8 cellular contexts compared by ENCODE assay signal in the genomic region with DNA sequence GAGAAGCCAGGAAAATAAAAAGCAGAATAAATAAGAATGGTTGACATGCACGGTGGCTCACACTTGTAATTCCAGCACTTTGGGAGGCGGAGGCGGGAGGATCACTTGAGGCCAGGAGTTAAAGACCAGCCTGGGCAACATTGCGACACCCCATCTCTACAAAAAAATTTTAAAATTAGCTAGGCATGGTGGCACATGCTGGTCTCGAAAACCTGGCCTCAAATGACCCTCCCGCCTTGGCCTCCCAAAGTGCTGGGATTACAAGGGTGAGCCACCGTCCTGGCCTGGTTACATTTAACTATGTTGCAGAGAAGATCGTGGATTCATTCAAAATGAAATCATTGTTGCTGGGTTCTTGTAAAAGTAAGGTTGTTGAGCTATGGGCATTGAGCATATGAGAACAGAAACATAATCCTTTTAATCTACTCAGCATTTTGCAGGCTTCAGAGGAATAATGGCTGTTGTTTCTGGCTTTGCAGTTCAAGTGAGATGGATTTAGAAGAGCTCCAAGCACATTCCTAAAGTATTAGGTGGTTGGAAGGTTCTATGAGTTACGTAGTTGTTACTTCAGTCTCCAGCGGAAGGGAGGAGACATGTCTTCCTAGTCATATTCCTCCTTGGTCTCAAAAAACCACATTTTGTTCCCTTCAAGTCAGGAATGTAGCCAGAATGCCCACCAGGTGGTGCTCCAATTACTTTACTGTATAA. TPM values are rescaled to one million over a fixed set of nuclear protein-coding genes. Genes with fewer than 3 reads are reported as not detected.
DNase-seq lines count a peak whose midpoint lies in the region; ATAC-seq and TF ChIP-seq lines count a peak whose summit lies in the region.

No MANE protein-coding gene starts in this region.

- intact Hi-C loops in A673 (cut with micrococcal nuclease; ENCODE audit: unreplicated experiment) (loop anchor here (1.0 kb wide), 1 partner anchor 49 kb away; no protein-coding TSS in a partner anchor), Right ventricle myocardium superior (cut with DNase I) (no loop called here)

- no peaks in the 10 kb centered on the region for H3K36me3 ChIP-seq in A673 (ENCODE audit: insufficient read depth, low read length, poor library complexity, severe bottlenecking)
- no peaks in the 10 kb centered on the region for H3K36me3 ChIP-seq in GM06990 (ENCODE audit: control insufficient read depth, insufficient read depth, low read length)

- no peak overlapping the region for H3K27ac ChIP-seq in A673 (ENCODE audit: low read depth, low read length, poor library complexity, severe bottlenecking)

- BruUV-seq in A673 (replicated peaks; lab: Mats Ljungman, UMichigan): no TSS peak

- CTCF ChIA-PET in A673 (lab: Charles Lee): no interaction called here

- ATAC-seq in Right ventricle myocardium superior (ENCODE audit: poor library complexity) (peak; percentile 68), GM19035 (IDR thresholded peaks at IDR 0.05; ENCODE audit: unreplicated experiment) (no peak)

- H3K4me3 ChIP-seq in A673 (ENCODE audit: low read depth, low read length, poor library complexity, severe bottlenecking) (no peak overlapping the region), GM06990 (replicated peaks; ENCODE audit: low read depth, low read length) (no peak overlapping the region), skeletal muscle cell (ENCODE audit: low read depth, low read length) (no peak overlapping the region)

- no peaks in the 10 kb centered on the region for H3K4me1 ChIP-seq in A673 (ENCODE audit: insufficient read depth, low read length, poor library complexity, severe bottlenecking)

- POLR2A ChIA-PET in A673 (lab: Charles Lee; ENCODE audit: low non-redundant PET): interaction anchor here (0.7 kb wide), 1 partner anchor 625 kb away, joined by 3 read pairs; no protein-coding TSS in a partner anchor

- no peaks in the 10 kb centered on the region for H3K9me3 ChIP-seq in A673 (ENCODE audit: low read depth, low read length, poor library complexity, severe bottlenecking)

- H3K27me3 ChIP-seq in A673 (replicated peaks; ENCODE audit: insufficient read depth, low read depth, low read length, poor library complexity) (no peaks in the 10 kb centered on the region), GM06990 (replicated peaks; ENCODE audit: control insufficient read depth, insufficient read depth, low read length) (no peaks in the 10 kb centered on the region)

- TF ChIP-seq CTCF in A673 (conservative IDR thresholded peaks at IDR 0.05; ENCODE audit: low read depth, low read length): peak; percentile 74
- peak; percentile 53 for TF ChIP-seq CTCF in GM06990 (IDR thresholded peaks at IDR 0.05; ENCODE audit: insufficient read depth, low read length, poor library complexity, severe bottlenecking)

- peak; percentile 83 for DNase-seq in A673 (ENCODE audit: low spot score)
- peak; percentile 7 for DNase-seq in GM06990 (ENCODE audit: extremely low read depth, insufficient read length)
- DNase-seq in NCI-H446 (lab: John Stamatoyannopoulos, UW): peak; percentile 66 to 84
- peak; percentile 20 for DNase-seq in activated T-cell treated with anti-CD3 and anti-CD28 coated beads, Interleukin-2, amount 50 U/mL, for 1 hour
- DNase-seq in Right ventricle myocardium superior: no peak
- peak; percentile 98 for DNase-seq in skeletal muscle cell (ENCODE audit: low read depth)
- no peak for DNase-seq in NCI-H1048 (lab: John Stamatoyannopoulos, UW)

RNA-seq across cellular contexts. Expression of a gene that starts 45.6 kb away (rescaled TPM):
- total RNA-seq in A673 (2021) (15.3 and 17.8 TPM in 2 replicates), Right ventricle myocardium superior (10.8 TPM)

RNA-seq across cellular contexts. Expression of a gene that starts 49.7 kb away (rescaled TPM):
- 42.1 and 45.2 TPM in 2 replicates for total RNA-seq in A673 (2021)
- total RNA-seq in Right ventricle myocardium superior: 3.1 TPM

Comparison
In these comparisons a context has a peak if more than half of its experiments do, and no peak if none do; other contexts are left out.
1. DNase-seq: peak in A673 (single experiment), GM06990 (single experiment), NCI-H446 (2 of 2), activated T-cell treated with anti-CD3 and anti-CD28 coated beads, Interleukin-2, amount 50 U/mL, for 1 hour (single experiment) and skeletal muscle cell (single experiment); none in Right ventricle myocardium superior (single experiment) and NCI-H1048 (single experiment).
2. RNA of a gene that starts 49.7 kb away (total RNA-seq): 42.1 to 45.2 TPM in A673; 3.1 TPM in Right ventricle myocardium superior (single experiment); every median in the first group is over 10 times any median in the second.